In genomic region chr19:6739390-6739883, GRCh38 we compare ENCODE assay signal across 8 cellular contexts. TPM values are rescaled to one million over a fixed set of nuclear protein-coding genes. Genes with fewer than 3 reads are reported as not detected.
DNase-seq lines count a peak whose midpoint lies in the region; ATAC-seq and TF ChIP-seq lines count a peak whose summit lies in the region.

Gene TRIP10 (plus strand): TSS chr19:6739680. CDS start chr19:6739762, 82 bp downstream.

- H3K4me1 ChIP-seq in left lung, result peaks cover 33 to 83% of the 10 kb centered on the region in 2 donors

- DNase-seq in NCI-H446 (lab: John Stamatoyannopoulos, UW), result peak; percentile 69 to 88
- DNase-seq in activated CD4-positive, alpha-beta T cell treated with anti-CD3 and anti-CD28 coated beads, Interleukin-2, amount 50 U/mL, for 48 hours, result peak; percentile 77 to 79
- DNase-seq in dermis microvascular lymphatic vessel endothelial cell (ENCODE audit: low read depth in 2 of 2), result peak in 1 of 2 donors; percentile 84
- peak; percentile 84 to 93 for DNase-seq in left lung
- peak; percentile 82 to 83 for DNase-seq in stimulated activated CD4-positive, alpha-beta T cell treated with anti-CD3 and anti-CD28 coated beads, Interleukin-2, amount 100 ng/mL, for 24 hours

- peaks cover 0 to 15% of the 10 kb centered on the region in 2 donors for H3K27me3 ChIP-seq in left lung

- peak; percentile 37 for ATAC-seq in left lung
- ATAC-seq in GM21737 (IDR thresholded peaks at IDR 0.05; ENCODE audit: unreplicated experiment), result no peak
- no peak for ATAC-seq in HG03439 (IDR thresholded peaks at IDR 0.05; ENCODE audit: unreplicated experiment)

- TF ChIP-seq CTCF in left lung (IDR thresholded peaks at IDR 0.05), result no peak

- peaks cover 0 to 26% of the 10 kb centered on the region in 2 donors for H3K36me3 ChIP-seq in left lung

- in situ Hi-C loops in GM18951 (cut with MboI; ENCODE audit: low sequenced_read_pairs, unreplicated experiment), result loop anchor here (10.0 kb wide), 1 partner anchor 215 kb away; no protein-coding TSS in a partner anchor

- peak within 1 kb of the TSS; percentile 92 to 96 for H3K27ac ChIP-seq in left lung

- no peaks in the 10 kb centered on the region for H3K9me3 ChIP-seq in left lung

- intact Hi-C loops in left lung (cut with DNase I), result loop anchor here (10.0 kb wide), 1 partner anchor 125 kb away; no protein-coding TSS in a partner anchor

- peak within 1 kb of the TSS; percentile 77 to 97 for H3K4me3 ChIP-seq in left lung

- peak; percentile 42 for TF ChIP-seq POLR2A in GM18951 (IDR thresholded peaks at IDR 0.05; ENCODE audit: extremely low read depth, insufficient read depth, insufficient read length)

RNA-seq across cellular contexts. Expression of gene TRIP10, which starts in this region (rescaled TPM):
- total RNA-seq in dermis microvascular lymphatic vessel endothelial cell (21.7 and 25.0 TPM in 2 replicates), left lung (10 to 100 TPM; 62.3 to 75.3 TPM)
